8 cellular contexts compared by ENCODE assay signal in the genomic region with DNA sequence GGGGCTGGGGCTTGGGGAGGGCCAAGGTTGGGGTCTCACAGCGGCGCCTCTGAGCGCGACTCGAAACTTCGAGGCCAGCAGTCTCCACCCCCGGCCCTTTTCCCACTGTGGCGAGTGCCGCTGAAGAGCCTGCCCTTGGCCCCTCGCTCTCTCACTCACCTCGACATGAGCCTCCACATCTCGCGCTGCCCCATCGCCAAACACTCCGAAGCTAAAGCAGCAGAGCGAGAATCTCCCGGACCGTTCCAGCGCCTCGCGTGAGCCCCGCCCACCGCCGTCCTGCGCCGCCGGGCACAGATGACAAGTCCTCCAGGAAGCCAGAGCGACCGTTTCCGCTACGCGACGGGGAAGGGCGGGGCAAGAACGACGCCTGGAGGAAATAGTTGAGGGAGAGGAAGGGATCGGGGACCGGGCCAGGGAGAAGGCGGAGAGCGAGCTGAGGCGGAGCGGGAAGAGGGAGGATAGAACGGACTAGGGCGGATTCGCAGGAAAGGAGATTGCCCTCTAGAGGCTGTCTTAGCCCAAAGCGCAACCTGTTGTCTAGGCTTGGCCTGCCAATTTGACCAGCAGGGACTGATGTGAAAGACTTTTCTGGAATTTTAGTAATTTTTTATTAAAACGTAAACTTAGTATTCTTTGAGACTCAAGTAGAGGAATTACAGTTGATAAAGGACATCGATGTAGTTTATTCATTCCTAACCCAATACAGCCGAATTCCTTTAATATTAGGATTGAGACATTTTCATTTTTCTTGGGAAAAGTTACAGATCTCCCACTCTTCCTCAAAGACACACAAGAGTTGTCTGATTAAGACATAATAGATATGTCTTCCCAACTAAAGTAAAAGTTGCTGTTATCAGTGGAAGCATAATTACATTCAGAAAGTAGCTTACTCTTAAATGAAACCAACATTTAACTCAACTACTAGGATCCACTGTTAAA. TPM values are rescaled to one million over a fixed set of nuclear protein-coding genes. Genes with fewer than 3 reads are reported as not detected.
A peak's percentile ranks its signal among the peaks of the same experiment; 100 is the strongest.
DNase-seq lines count a peak whose midpoint lies in the region; ATAC-seq and TF ChIP-seq lines count a peak whose summit lies in the region.

A gene with protein sequence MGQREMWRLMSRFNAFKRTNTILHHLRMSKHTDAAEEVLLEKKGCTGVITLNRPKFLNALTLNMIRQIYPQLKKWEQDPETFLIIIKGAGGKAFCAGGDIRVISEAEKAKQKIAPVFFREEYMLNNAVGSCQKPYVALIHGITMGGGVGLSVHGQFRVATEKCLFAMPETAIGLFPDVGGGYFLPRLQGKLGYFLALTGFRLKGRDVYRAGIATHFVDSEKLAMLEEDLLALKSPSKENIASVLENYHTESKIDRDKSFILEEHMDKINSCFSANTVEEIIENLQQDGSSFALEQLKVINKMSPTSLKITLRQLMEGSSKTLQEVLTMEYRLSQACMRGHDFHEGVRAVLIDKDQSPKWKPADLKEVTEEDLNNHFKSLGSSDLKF (minus strand): TSS at position 270 of the 942 bp plus-strand sequence. CDS start 76 bp downstream, at position 194.

- peak; percentile 72 for TF ChIP-seq CTCF in CD14-positive monocyte (IDR thresholded peaks at IDR 0.05)
- peak; percentile 71 to 97 (median 90) for TF ChIP-seq CTCF in dorsolateral prefrontal cortex (IDR thresholded peaks at IDR 0.05 in 54 of 56, conservative IDR thresholded peaks at IDR 0.05 in 2 of 56; ENCODE audit: low read depth in 1 of 56, partially characterized antibody in 56 of 56)
- TF ChIP-seq CTCF in right lobe of liver (IDR thresholded peaks at IDR 0.05), result peak; percentile 56 to 92 (median 82)

- H3K36me3 Mint-ChIP-seq in CD14-positive monocyte, result no peaks in the 10 kb centered on the region
- peaks cover 2% of the 10 kb centered on the region for H3K36me3 Mint-ChIP-seq in activated CD4-positive, alpha-beta memory T cell treated with anti-CD3 and anti-CD28 coated beads for 36 hours

- H3K9me3 ChIP-seq in right lobe of liver, result no peaks in the 10 kb centered on the region

- peak within 1 kb of the TSS; percentile 88 to 98 (median 97) for H3K27ac Mint-ChIP-seq in CD14-positive monocyte
- H3K27ac Mint-ChIP-seq in activated CD4-positive, alpha-beta memory T cell treated with anti-CD3 and anti-CD28 coated beads for 36 hours, result peak within 1 kb of the TSS; percentile 94

- peak; percentile 86 for DNase-seq in CD14-positive monocyte (ENCODE audit: low spot score)
- peak; percentile 99 for DNase-seq in NCI-H748 treated with DMSO at 0.1 percent for 48 hours (lab: John Stamatoyannopoulos, UW)
- DNase-seq in activated CD4-positive, alpha-beta memory T cell treated with anti-CD3 and anti-CD28 coated beads for 36 hours, result peak; percentile 96
- DNase-seq in dorsolateral prefrontal cortex, result peak; percentile 95 to 99 (median 98)
- peak; percentile 99 to 100 (median 99) for DNase-seq in right lobe of liver
- peak; percentile 85 to 95 for DNase-seq in stimulated activated CD4-positive, alpha-beta T cell treated with anti-CD3 and anti-CD28 coated beads, Interleukin-4, amount 100 ng/mL, for 48 hours (ENCODE audit: low read depth in 2 of 2)

- WGBS in right lobe of liver (ENCODE audit: insufficient coverage, low coverage, low lambda C conversion rate, missing lambda C conversion rate), result under 1% methylated on average over 35 of the region's 49 CpGs

- peaks cover 0 to 29% (median 3%) of the 10 kb centered on the region in 4 donors for H3K4me1 ChIP-seq in right lobe of liver

- ATAC-seq in GM19351 (IDR thresholded peaks at IDR 0.05; ENCODE audit: unreplicated experiment) (peak; percentile 89), HG03558 (IDR thresholded peaks at IDR 0.05; ENCODE audit: extremely low read depth, unreplicated experiment) (peak; percentile 88), right lobe of liver (peak; percentile 93 to 97 (median 94))

- H3K27ac ChIP-seq in dorsolateral prefrontal cortex (peak within 1 kb of the TSS in 58 of 59 donors; percentile 82 to 99 (median 94)), right lobe of liver (peak within 1 kb of the TSS; percentile 96 to 98 (median 96))

- TF ChIP-seq POLR2A in right lobe of liver (IDR thresholded peaks at IDR 0.05), result peak; percentile 84

- H3K27me3 ChIP-seq in dorsolateral prefrontal cortex, result no peaks in the 10 kb centered on the region
- H3K27me3 ChIP-seq in right lobe of liver, result no peaks in the 10 kb centered on the region

- peak within 1 kb of the TSS; percentile 67 to 93 (median 81) for H3K4me3 ChIP-seq in dorsolateral prefrontal cortex
- peak within 1 kb of the TSS; percentile 65 to 70 (median 68) for H3K4me3 ChIP-seq in right lobe of liver

- H3K27me3 Mint-ChIP-seq in CD14-positive monocyte (ENCODE audit: low read depth in 3 of 3), result peaks cover 0 to 1% (median 0%) of the 10 kb centered on the region in 3 donors
- no peaks in the 10 kb centered on the region for H3K27me3 Mint-ChIP-seq in activated CD4-positive, alpha-beta memory T cell treated with anti-CD3 and anti-CD28 coated beads for 36 hours

- peaks cover 22% of the 10 kb centered on the region for H3K4me1 Mint-ChIP-seq in CD14-positive monocyte
- peaks cover 52% of the 10 kb centered on the region for H3K4me1 Mint-ChIP-seq in activated CD4-positive, alpha-beta memory T cell treated with anti-CD3 and anti-CD28 coated beads for 36 hours (ENCODE audit: low read depth)

- H3K9me3 Mint-ChIP-seq in CD14-positive monocyte, result no peaks in the 10 kb centered on the region
- H3K9me3 Mint-ChIP-seq in activated CD4-positive, alpha-beta memory T cell treated with anti-CD3 and anti-CD28 coated beads for 36 hours, result no peaks in the 10 kb centered on the region

- POLR2A ChIA-PET in activated CD4-positive, alpha-beta memory T cell treated with anti-CD3 and anti-CD28 coated beads for 36 hours (lab: Charles Lee), result interaction anchor here (1.3 to 3.6 kb wide), 4 partner anchors 13 to 560 kb away, joined by 3 to 22 read pairs (median 3); a partner anchor contains a TSS

- CTCF ChIA-PET in activated CD4-positive, alpha-beta memory T cell treated with anti-CD3 and anti-CD28 coated beads for 36 hours (lab: Charles Lee), result interaction anchor here (0.8 to 1.4 kb wide), 7 partner anchors 23 to 660 kb away, joined by 3 to 9 read pairs (median 4); a partner anchor contains a TSS

- intact Hi-C loops in CD14-positive monocyte (cut with micrococcal nuclease), result no loop called here
- intact Hi-C loops in activated CD4-positive, alpha-beta memory T cell treated with anti-CD3 and anti-CD28 coated beads for 36 hours (cut with micrococcal nuclease), result loop anchor here (1.0 to 5.0 kb wide), 12 partner anchors 23 to 878 kb away; a partner anchor contains a TSS
- intact Hi-C loops in dorsolateral prefrontal cortex (cut with DNase I), result loop anchor here (1.0 to 10.0 kb wide), 6 partner anchors 138 to 878 kb away; a partner anchor contains a TSS
- intact Hi-C loops in right lobe of liver (cut with DNase I), result no loop called here

- no peaks in the 10 kb centered on the region for H3K36me3 ChIP-seq in right lobe of liver

- peak within 1 kb of the TSS; percentile 98 to 99 for H3K4me3 Mint-ChIP-seq in CD14-positive monocyte
- H3K4me3 Mint-ChIP-seq in activated CD4-positive, alpha-beta memory T cell treated with anti-CD3 and anti-CD28 coated beads for 36 hours, result peak within 1 kb of the TSS; percentile 87

RNA-seq across cellular contexts. Expression of the gene that starts here (rescaled TPM):
- polyA plus RNA-seq in CD14-positive monocyte, result 1 to 10 TPM; 7.3 to 8.2 TPM
- total RNA-seq in activated CD4-positive, alpha-beta memory T cell treated with anti-CD3 and anti-CD28 coated beads for 36 hours, result 10 to 100 TPM; 33.9 to 37.8 TPM
- total RNA-seq in dorsolateral prefrontal cortex, result 100 to 1,000 TPM in 4 of 120 experiments, 10 to 100 TPM in 116; 29.2 to 189 (median 49.2) TPM
- 10 to 100 TPM; 20.1 to 93.6 (median 53.6) TPM for total RNA-seq in right lobe of liver

Comparison
In these comparisons a context has a peak if more than half of its experiments do, and no peak if none do; other contexts are left out.
1. Peak in every context shown above with its lines: DNase-seq, ATAC-seq, H3K4me3 ChIP-seq and H3K27ac ChIP-seq.
2. intact Hi-C loops: an anchor here in activated CD4-positive, alpha-beta memory T cell treated with anti-CD3 and anti-CD28 coated beads for 36 hours (1.0 to 5.0 kb wide) and dorsolateral prefrontal cortex (1.0 to 10.0 kb wide); none called in CD14-positive monocyte and right lobe of liver.